ENCODE assay signal across 21 cellular contexts in the genomic region with DNA sequence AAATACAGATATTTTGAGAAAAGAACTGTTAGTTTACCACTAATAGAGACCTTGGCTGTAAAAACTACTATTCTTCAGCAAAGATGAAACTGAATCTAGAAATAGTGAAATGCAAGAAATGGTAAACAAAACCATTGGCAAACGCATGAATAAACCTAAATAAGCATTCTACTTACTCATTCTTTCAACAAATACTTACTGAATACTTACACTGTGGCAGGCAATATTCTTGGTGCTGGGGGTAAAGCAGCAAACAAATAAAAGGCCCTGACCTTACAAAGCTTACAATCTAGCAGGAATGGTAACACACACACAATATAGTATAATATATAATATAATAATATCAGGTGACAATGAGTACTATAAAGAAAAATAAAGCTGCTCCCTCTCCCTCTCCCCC.
"Had no signal": no experiment of that assay in that cellular context is flagged by ENCODE, and none has a peak within 500 bp of the region (broad histone marks: within the 10 kb centered on the region; RNA-seq: fewer than 3 reads in every experiment).

No MANE protein-coding gene starts in this region.

- H3K4me1 Mint-ChIP-seq: activated CD4-positive, alpha-beta T cell treated with anti-CD3 and anti-CD28 coated beads for 36 hours had no signal

- H3K27me3 Mint-ChIP-seq: activated CD4-positive, alpha-beta T cell treated with anti-CD3 and anti-CD28 coated beads for 36 hours; activated naive CD8-positive, alpha-beta T cell treated with anti-CD3 and anti-CD28 coated beads, Interleukin-2, amount 10 ng/mL, durations not matched to agents 7 days and 5 days; natural killer cell treated with Interleukin-12 subunit alpha and Interleukin-12 subunit beta and Interleukin-15 and Interleukin-18, amount 100 ng/mL, for 72 hours had no signal

- H3K36me3 Mint-ChIP-seq: natural killer cell treated with Interleukin-12 subunit alpha and Interleukin-12 subunit beta and Interleukin-15 and Interleukin-18, amount 100 ng/mL, for 72 hours had no signal

- H3K9me3 ChIP-seq: left ventricle myocardium inferior, mucosa of descending colon, suprapubic skin, tibial artery had no signal

- H3K9me3 Mint-ChIP-seq: activated naive CD4-positive, alpha-beta T cell treated with anti-CD3 and anti-CD28 coated beads for 36 hours; natural killer cell treated with Interleukin-12 subunit alpha and Interleukin-12 subunit beta and Interleukin-15 and Interleukin-18, amount 100 ng/mL, for 72 hours had no signal

- DNase-seq: activated CD4-positive, alpha-beta T cell treated with anti-CD3 and anti-CD28 coated beads for 36 hours; activated CD4-positive, CD25-positive, alpha-beta regulatory T cell; activated effector memory CD4-positive, alpha-beta T cell treated with Interleukin-2 at 50 U/mL for 16 hours; activated naive CD4-positive, alpha-beta T cell treated with anti-CD3 and anti-CD28 coated beads for 36 hours; activated naive CD8-positive, alpha-beta T cell treated with anti-CD3 and anti-CD28 coated beads, Interleukin-2, amount 10 ng/mL, durations not matched to agents 7 days and 5 days; activated T-cell treated with anti-CD3 and anti-CD28 coated beads for 4 hours; amniotic stem cell; caudate nucleus; foreskin melanocyte; glutamatergic neuron; islet precursor cell; left ventricle myocardium inferior; mucosa of descending colon; right cardiac atrium; stimulated activated CD4-positive, alpha-beta T cell treated with anti-CD3 and anti-CD28 coated beads, Interleukin-15, amount 100 ng/mL, for 24 hours; stimulated activated CD4-positive, alpha-beta T cell treated with anti-CD3 and anti-CD28 coated beads, Interleukin-2, amount 100 ng/mL, for 24 hours; stimulated activated naive CD4-positive, alpha-beta T cell; tibial artery had no signal

- ATAC-seq: activated CD4-positive, alpha-beta T cell treated with anti-CD3 and anti-CD28 coated beads for 36 hours; mucosa of descending colon; natural killer cell treated with Interleukin-12 subunit alpha and Interleukin-12 subunit beta and Interleukin-15 and Interleukin-18, amount 100 ng/mL, for 72 hours; right cardiac atrium had no signal

- H3K4me3 ChIP-seq: left ventricle myocardium inferior, lung, mucosa of descending colon, suprapubic skin, tibial artery had no signal

- H3K27ac ChIP-seq: left ventricle myocardium inferior, suprapubic skin, tibial artery had no signal

- H3K27me3 ChIP-seq: suprapubic skin, tibial artery had no signal

- H3K4me3 Mint-ChIP-seq: activated CD4-positive, alpha-beta T cell treated with anti-CD3 and anti-CD28 coated beads for 36 hours; activated naive CD4-positive, alpha-beta T cell treated with anti-CD3 and anti-CD28 coated beads for 36 hours; activated naive CD8-positive, alpha-beta T cell treated with anti-CD3 and anti-CD28 coated beads, Interleukin-2, amount 10 ng/mL, durations not matched to agents 7 days and 5 days; natural killer cell treated with Interleukin-12 subunit alpha and Interleukin-12 subunit beta and Interleukin-15 and Interleukin-18, amount 100 ng/mL, for 72 hours had no signal

- H3K36me3 ChIP-seq: left ventricle myocardium inferior, suprapubic skin, tibial artery had no signal

- H3K4me1 ChIP-seq: suprapubic skin, tibial artery had no signal

- H3K27ac Mint-ChIP-seq: activated CD4-positive, alpha-beta T cell treated with anti-CD3 and anti-CD28 coated beads for 36 hours; activated naive CD4-positive, alpha-beta T cell treated with anti-CD3 and anti-CD28 coated beads for 36 hours; activated naive CD8-positive, alpha-beta T cell treated with anti-CD3 and anti-CD28 coated beads, Interleukin-2, amount 10 ng/mL, durations not matched to agents 7 days and 5 days; natural killer cell treated with Interleukin-12 subunit alpha and Interleukin-12 subunit beta and Interleukin-15 and Interleukin-18, amount 100 ng/mL, for 72 hours had no signal
